Comparison of ENCODE assay signal across 11 cellular contexts in genomic region chr5:69512740-69513260, GRCh38. TPM values are rescaled to one million over a fixed set of nuclear protein-coding genes. Genes with fewer than 3 reads are reported as not detected.
DNase-seq lines count a peak whose midpoint lies in the region; ATAC-seq, FAIRE-seq and TF ChIP-seq lines count a peak whose summit lies in the region.
"Had no signal": no experiment of that assay in that cellular context is flagged by ENCODE, and none has a peak within 500 bp of the region (broad histone marks: within the 10 kb centered on the region; RNA-seq: fewer than 3 reads in every experiment).

No MANE protein-coding gene starts in this region.

- H3K9ac ChIP-seq in adipocyte (ENCODE audit: low read length): no peak overlapping the region

- H3K27me3 ChIP-seq in adipocyte (replicated peaks; ENCODE audit: control insufficient read depth, insufficient read depth, low read length): no peaks in the 10 kb centered on the region
- no peaks in the 10 kb centered on the region for H3K27me3 ChIP-seq in stomach
- no peaks in the 10 kb centered on the region for H3K27me3 ChIP-seq in suprapubic skin
- H3K27me3 ChIP-seq: vagina had no signal

- DNase-seq in H54 (ENCODE audit: insufficient read length, low spot score) (no peak), adipocyte (ENCODE audit: low read depth) (peak; percentile 54), fibroblast of the conjunctiva (ENCODE audit: low read depth) (peak; percentile 39), stomach (no peak), suprapubic skin (ENCODE audit: low spot score in 2 of 2) (no peak), COLO668 (lab: John Stamatoyannopoulos, UW; ENCODE audit: unreplicated experiment) (no peak), NCI-H2107 treated with DMSO at 0.1 percent for 48 hours (lab: John Stamatoyannopoulos, UW; ENCODE audit: unreplicated experiment) (no peak)
- DNase-seq: NCI-H2081 treated with DMSO at 0.1 percent for 48 hours, psoas muscle had no signal

- H3K27ac ChIP-seq in stomach (peak overlapping the region; percentile 18 to 71 (median 67)), suprapubic skin (no peak overlapping the region)
- H3K27ac ChIP-seq: psoas muscle, vagina had no signal

- H3K36me3 ChIP-seq in adipocyte (ENCODE audit: control insufficient read depth, insufficient read depth, low read length, severe bottlenecking): no peaks in the 10 kb centered on the region
- peaks cover 0 to 23% (median 8%) of the 10 kb centered on the region in 4 donors for H3K36me3 ChIP-seq in stomach
- H3K36me3 ChIP-seq in suprapubic skin: no peaks in the 10 kb centered on the region
- H3K36me3 ChIP-seq: vagina had no signal

- no peak for TF ChIP-seq EP300 in stomach (IDR thresholded peaks at IDR 0.05)
- TF ChIP-seq EP300 in suprapubic skin (IDR thresholded peaks at IDR 0.05): no peak

- no peak for TF ChIP-seq POLR2A in H54 (IDR thresholded peaks at IDR 0.05; ENCODE audit: low read depth, low read length)
- TF ChIP-seq POLR2A in stomach (IDR thresholded peaks at IDR 0.05): no peak
- no peak for TF ChIP-seq POLR2A in suprapubic skin (IDR thresholded peaks at IDR 0.05)

- peak overlapping the region; percentile 14 for H3K4me3 ChIP-seq in adipocyte (ENCODE audit: low read length)
- H3K4me3 ChIP-seq in stomach: no peak overlapping the region
- no peak overlapping the region for H3K4me3 ChIP-seq in suprapubic skin
- H3K4me3 ChIP-seq: psoas muscle, vagina had no signal

- TF ChIP-seq CTCF in stomach (IDR thresholded peaks at IDR 0.05): no peak
- TF ChIP-seq CTCF in suprapubic skin (IDR thresholded peaks at IDR 0.05): no peak

- intact Hi-C loops in stomach (cut with DNase I; ENCODE audit: low total_unique reads): no loop called here

- no peaks in the 10 kb centered on the region for H3K9me3 ChIP-seq in adipocyte (ENCODE audit: control insufficient read depth, low read length)
- no peaks in the 10 kb centered on the region for H3K9me3 ChIP-seq in stomach
- no peaks in the 10 kb centered on the region for H3K9me3 ChIP-seq in suprapubic skin
- H3K9me3 ChIP-seq: psoas muscle, vagina had no signal

- H3K4me1 ChIP-seq in adipocyte (ENCODE audit: control insufficient read depth, insufficient read depth, low read length) (peaks cover 31% of the 10 kb centered on the region), stomach (peaks cover 16 to 37% (median 20%) of the 10 kb centered on the region in 4 donors), suprapubic skin (no peaks in the 10 kb centered on the region)
- H3K4me1 ChIP-seq: psoas muscle had no signal

- FAIRE-seq in H54 (lab: Jason Lieb, UNC): peak; percentile 67

- no peak for ATAC-seq in HG03439 (IDR thresholded peaks at IDR 0.05; ENCODE audit: unreplicated experiment)
- ATAC-seq: psoas muscle had no signal

- 54 to 82% (median 61%) methylated on average over 2 of the region's 2 CpGs for WGBS in stomach, 5 donors
- WGBS in suprapubic skin: 79% methylated on average over 2 of the region's 2 CpGs

RNA-seq across cellular contexts. Expression of gene OCLN, which starts 20.2 kb away (rescaled TPM):
- 10 to 100 TPM; 17.5 to 81.9 (median 52.3) TPM for total RNA-seq in stomach
- 10 to 100 TPM in 1 of 3 donors, 1 to 10 TPM in 2; 4.4 to 12.5 (median 7.3) TPM for polyA plus RNA-seq in stomach
- total RNA-seq in suprapubic skin: 10 to 100 TPM; 31.4 to 56.9 (median 45.4) TPM

RNA-seq across cellular contexts. Expression of gene GTF2H2C, which starts 47.2 kb away (rescaled TPM):
- total RNA-seq in stomach: 10 to 100 TPM in 3 of 5 donors, 1 to 10 TPM in 2; 4.7 to 55.1 (median 17.4) TPM
- polyA plus RNA-seq in stomach: 10 to 100 TPM in 2 of 3 donors, 1 to 10 TPM in 1; 7.5 to 12.4 (median 11.4) TPM
- total RNA-seq in suprapubic skin: 10 to 100 TPM; 12.0 to 18.5 (median 16.9) TPM

Comparison
In these comparisons a context has a peak if more than half of its experiments do, and no peak if none do; other contexts are left out.
1. DNase-seq: peak in adipocyte (single experiment) and fibroblast of the conjunctiva (single experiment); none in H54 (single experiment), stomach (single experiment), suprapubic skin (0 of 2), COLO668 (single experiment) and NCI-H2107 treated with DMSO at 0.1 percent for 48 hours (single experiment).